In the genomic region with DNA sequence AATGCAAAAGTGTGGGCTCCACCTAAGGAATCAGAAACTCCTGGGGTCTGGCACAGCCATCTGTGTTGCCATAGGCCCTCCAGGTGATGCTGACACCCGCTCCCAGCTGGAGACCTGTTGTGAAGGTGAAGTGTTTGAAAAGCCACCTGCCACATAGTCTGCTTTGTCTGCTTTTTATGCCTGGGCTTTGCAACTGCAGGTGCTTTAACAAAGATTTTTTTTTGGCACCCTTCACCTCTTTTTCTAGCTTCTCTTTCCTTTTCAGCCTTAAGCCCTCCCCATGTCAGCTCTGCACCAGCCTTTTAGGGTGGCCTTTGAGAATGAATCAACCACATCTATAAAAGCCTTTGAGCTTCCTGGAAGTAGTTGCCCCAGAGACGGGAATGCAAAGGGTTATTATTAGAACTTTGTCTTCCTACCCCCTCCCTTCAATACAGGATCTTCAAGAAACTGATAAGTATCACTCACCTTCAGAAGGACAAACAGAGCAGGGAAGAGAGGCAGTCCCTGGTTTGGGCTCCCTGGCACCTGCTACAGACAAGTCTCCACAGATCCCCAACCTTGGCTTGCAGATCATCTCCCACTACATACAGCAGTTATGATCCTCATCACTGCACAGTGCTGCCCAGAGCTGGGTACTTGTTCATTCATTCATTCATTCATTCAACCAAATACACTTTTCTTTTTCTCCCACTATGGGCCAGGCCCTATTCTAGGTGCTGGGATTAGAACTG, we compare ENCODE assay signal across 18 cellular contexts. TPM values are rescaled to one million over a fixed set of nuclear protein-coding genes. Genes with fewer than 3 reads are reported as not detected.
DNase-seq lines count a peak whose midpoint lies in the region; ATAC-seq lines count a peak whose summit lies in the region.
"Had no signal": no experiment of that assay in that cellular context is flagged by ENCODE, and none has a peak within 500 bp of the region (broad histone marks: within the 10 kb centered on the region; RNA-seq: fewer than 3 reads in every experiment).

No MANE protein-coding gene starts in this region.

- no peak for DNase-seq in activated naive CD8-positive, alpha-beta T cell treated with anti-CD3 and anti-CD28 coated beads, Interleukin-2, amount 10 ng/mL, durations not matched to agents 7 days and 5 days
- DNase-seq in activated naive CD8-positive, alpha-beta T cell treated with anti-CD3 and anti-CD28 coated beads, Interleukin-2, amount 50 U/mL, for 24 hours, result no peak
- DNase-seq in NCI-H2107 (lab: John Stamatoyannopoulos, UW), result peak; percentile 55
- DNase-seq in ureter (ENCODE audit: low spot score), result peak; percentile 60
- DNase-seq in NCI-H226, result no peak
- DNase-seq in A172 (ENCODE audit: low spot score), result no peak
- DNase-seq in stimulated activated naive CD8-positive, alpha-beta T cell treated with anti-CD3 and anti-CD28 coated beads, Interleukin-15, amount 100 ng/mL, for 72 hours, result no peak
- DNase-seq: activated CD4-positive, alpha-beta memory T cell treated with anti-CD3 and anti-CD28 coated beads for 36 hours; GF-D8; left ventricle myocardium superior; NCI-H446 treated with DMSO at 0.1 percent for 48 hours; stimulated activated CD4-positive, alpha-beta T cell treated with anti-CD3 and anti-CD28 coated beads, Interleukin-4, amount 100 ng/mL, for 24 hours; stimulated activated CD8-positive, alpha-beta memory T cell treated with anti-CD3 and anti-CD28 coated beads, Interleukin-4, amount 100 ng/mL, for 48 hours had no signal

- peaks cover 9% of the 10 kb centered on the region for H3K27me3 Mint-ChIP-seq in activated naive CD8-positive, alpha-beta T cell treated with anti-CD3 and anti-CD28 coated beads, Interleukin-2, amount 10 ng/mL, durations not matched to agents 7 days and 5 days
- H3K27me3 Mint-ChIP-seq in activated naive CD8-positive, alpha-beta T cell treated with anti-CD3 and anti-CD28 coated beads, Interleukin-2, amount 50 U/mL, for 24 hours, result peaks cover 7% of the 10 kb centered on the region
- H3K27me3 Mint-ChIP-seq in T-helper 1 cell treated with Interleukin-12 subunit alpha and Interleukin-12 subunit beta and Interleukin-4 antibody, amounts not matched to agents 30 μg/mL and 1 μg/mL, for 36 hours (ENCODE audit: low read depth), result peaks cover 16% of the 10 kb centered on the region
- peaks cover 12% of the 10 kb centered on the region for H3K27me3 Mint-ChIP-seq in stimulated activated naive CD8-positive, alpha-beta T cell treated with anti-CD3 and anti-CD28 coated beads, Interleukin-15, amount 100 ng/mL, for 72 hours

- peak overlapping the region; percentile 79 for H3K27ac Mint-ChIP-seq in activated naive CD8-positive, alpha-beta T cell treated with anti-CD3 and anti-CD28 coated beads, Interleukin-2, amount 10 ng/mL, durations not matched to agents 7 days and 5 days
- H3K27ac Mint-ChIP-seq in activated naive CD8-positive, alpha-beta T cell treated with anti-CD3 and anti-CD28 coated beads, Interleukin-2, amount 50 U/mL, for 24 hours, result no peak overlapping the region
- H3K27ac Mint-ChIP-seq in T-helper 1 cell treated with Interleukin-12 subunit alpha and Interleukin-12 subunit beta and Interleukin-4 antibody, amounts not matched to agents 30 μg/mL and 1 μg/mL, for 36 hours, result peak overlapping the region; percentile 56
- H3K27ac Mint-ChIP-seq in stimulated activated naive CD8-positive, alpha-beta T cell treated with anti-CD3 and anti-CD28 coated beads, Interleukin-15, amount 100 ng/mL, for 72 hours, result peak overlapping the region in 1 of 2 donors; percentile 31
- H3K27ac Mint-ChIP-seq: activated CD4-positive, alpha-beta memory T cell treated with anti-CD3 and anti-CD28 coated beads for 36 hours had no signal

- peak overlapping the region; percentile 74 for H3K4me3 Mint-ChIP-seq in activated naive CD8-positive, alpha-beta T cell treated with anti-CD3 and anti-CD28 coated beads, Interleukin-2, amount 10 ng/mL, durations not matched to agents 7 days and 5 days
- H3K4me3 Mint-ChIP-seq in activated naive CD8-positive, alpha-beta T cell treated with anti-CD3 and anti-CD28 coated beads, Interleukin-2, amount 50 U/mL, for 24 hours, result no peak overlapping the region
- no peak overlapping the region for H3K4me3 Mint-ChIP-seq in T-helper 1 cell treated with Interleukin-12 subunit alpha and Interleukin-12 subunit beta and Interleukin-4 antibody, amounts not matched to agents 30 μg/mL and 1 μg/mL, for 36 hours
- no peak overlapping the region for H3K4me3 Mint-ChIP-seq in stimulated activated naive CD8-positive, alpha-beta T cell treated with anti-CD3 and anti-CD28 coated beads, Interleukin-15, amount 100 ng/mL, for 72 hours
- H3K4me3 Mint-ChIP-seq: activated CD4-positive, alpha-beta memory T cell treated with anti-CD3 and anti-CD28 coated beads for 36 hours had no signal

- H3K4me1 Mint-ChIP-seq in activated naive CD8-positive, alpha-beta T cell treated with anti-CD3 and anti-CD28 coated beads, Interleukin-2, amount 10 ng/mL, durations not matched to agents 7 days and 5 days, result peaks cover 29% of the 10 kb centered on the region
- H3K4me1 Mint-ChIP-seq in activated naive CD8-positive, alpha-beta T cell treated with anti-CD3 and anti-CD28 coated beads, Interleukin-2, amount 50 U/mL, for 24 hours, result peaks cover 14% of the 10 kb centered on the region
- peaks cover 16% of the 10 kb centered on the region for H3K4me1 Mint-ChIP-seq in T-helper 1 cell treated with Interleukin-12 subunit alpha and Interleukin-12 subunit beta and Interleukin-4 antibody, amounts not matched to agents 30 μg/mL and 1 μg/mL, for 36 hours (ENCODE audit: low read depth)
- H3K4me1 Mint-ChIP-seq in stimulated activated naive CD8-positive, alpha-beta T cell treated with anti-CD3 and anti-CD28 coated beads, Interleukin-15, amount 100 ng/mL, for 72 hours, result peaks cover 19% of the 10 kb centered on the region

- no peaks in the 10 kb centered on the region for H3K36me3 Mint-ChIP-seq in activated naive CD8-positive, alpha-beta T cell treated with anti-CD3 and anti-CD28 coated beads, Interleukin-2, amount 10 ng/mL, durations not matched to agents 7 days and 5 days
- H3K36me3 Mint-ChIP-seq in activated naive CD8-positive, alpha-beta T cell treated with anti-CD3 and anti-CD28 coated beads, Interleukin-2, amount 50 U/mL, for 24 hours (ENCODE audit: low read depth), result no peaks in the 10 kb centered on the region
- no peaks in the 10 kb centered on the region for H3K36me3 Mint-ChIP-seq in T-helper 1 cell treated with Interleukin-12 subunit alpha and Interleukin-12 subunit beta and Interleukin-4 antibody, amounts not matched to agents 30 μg/mL and 1 μg/mL, for 36 hours (ENCODE audit: low read depth)
- H3K36me3 Mint-ChIP-seq: activated CD4-positive, alpha-beta memory T cell treated with anti-CD3 and anti-CD28 coated beads for 36 hours had no signal

- peak; percentile 89 for ATAC-seq in activated naive CD8-positive, alpha-beta T cell treated with anti-CD3 and anti-CD28 coated beads, Interleukin-2, amount 10 ng/mL, durations not matched to agents 7 days and 5 days (ENCODE audit: low read depth)
- no peak for ATAC-seq in activated naive CD8-positive, alpha-beta T cell treated with anti-CD3 and anti-CD28 coated beads, Interleukin-2, amount 50 U/mL, for 24 hours
- ATAC-seq in stimulated activated naive CD8-positive, alpha-beta T cell treated with anti-CD3 and anti-CD28 coated beads, Interleukin-15, amount 100 ng/mL, for 72 hours, result no peak
- ATAC-seq: left ventricle myocardium superior, Panc1 had no signal

- H3K9me3 Mint-ChIP-seq in activated naive CD8-positive, alpha-beta T cell treated with anti-CD3 and anti-CD28 coated beads, Interleukin-2, amount 10 ng/mL, durations not matched to agents 7 days and 5 days, result no peaks in the 10 kb centered on the region
- H3K9me3 Mint-ChIP-seq in activated naive CD8-positive, alpha-beta T cell treated with anti-CD3 and anti-CD28 coated beads, Interleukin-2, amount 50 U/mL, for 24 hours, result no peaks in the 10 kb centered on the region
- H3K9me3 Mint-ChIP-seq in T-helper 1 cell treated with Interleukin-12 subunit alpha and Interleukin-12 subunit beta and Interleukin-4 antibody, amounts not matched to agents 30 μg/mL and 1 μg/mL, for 36 hours, result no peaks in the 10 kb centered on the region
- H3K9me3 Mint-ChIP-seq in stimulated activated naive CD8-positive, alpha-beta T cell treated with anti-CD3 and anti-CD28 coated beads, Interleukin-15, amount 100 ng/mL, for 72 hours, result no peaks in the 10 kb centered on the region
- H3K9me3 Mint-ChIP-seq: activated CD4-positive, alpha-beta memory T cell treated with anti-CD3 and anti-CD28 coated beads for 36 hours had no signal

- POLR2A ChIA-PET in activated naive CD8-positive, alpha-beta T cell treated with anti-CD3 and anti-CD28 coated beads, Interleukin-2, amount 10 ng/mL, durations not matched to agents 7 days and 5 days (lab: Charles Lee), result interaction anchor here (0.6 to 1.4 kb wide), 5 partner anchors 11 to 66 kb away, joined by 3 to 7 read pairs (median 4); partner anchors contain the start of genes IFT27 and NCF4

RNA-seq across cellular contexts. Expression of gene PVALB, which starts 8.1 kb away (rescaled TPM):
- not detected for total RNA-seq in activated naive CD8-positive, alpha-beta T cell treated with anti-CD3 and anti-CD28 coated beads, Interleukin-2, amount 10 ng/mL, durations not matched to agents 7 days and 5 days
- 125 TPM for total RNA-seq in ureter
- 1.2 TPM in 1 of 2 replicates, not detected in the other for total RNA-seq in A172 (2014; rRNA removed; shearing (Covaris generic))
- total RNA-seq: activated CD4-positive, alpha-beta memory T cell treated with anti-CD3 and anti-CD28 coated beads for 36 hours; bronchial epithelial cell; dermis microvascular lymphatic vessel endothelial cell; left ventricle myocardium superior; suprapubic skin had no signal

RNA-seq across cellular contexts. Expression of gene IFT27, which starts 32.9 kb away (rescaled TPM):
- total RNA-seq in activated naive CD8-positive, alpha-beta T cell treated with anti-CD3 and anti-CD28 coated beads, Interleukin-2, amount 10 ng/mL, durations not matched to agents 7 days and 5 days, result 10 to 100 TPM; 23.5 to 27.8 TPM
- 41.2 TPM for total RNA-seq in ureter
- 12.5 and 14.2 TPM in 2 replicates for total RNA-seq in A172 (2014; rRNA removed; shearing (Covaris generic))

RNA-seq across cellular contexts. Expression of gene NCF4, which starts 52.0 kb away (rescaled TPM):
- 10 to 100 TPM; 31.0 to 35.3 TPM for total RNA-seq in activated naive CD8-positive, alpha-beta T cell treated with anti-CD3 and anti-CD28 coated beads, Interleukin-2, amount 10 ng/mL, durations not matched to agents 7 days and 5 days
- 27.2 TPM for total RNA-seq in ureter
- total RNA-seq in A172 (2014; rRNA removed; shearing (Covaris generic)), result not detected in 2 replicates
- total RNA-seq: bronchial epithelial cell, dermis microvascular lymphatic vessel endothelial cell had no signal

Comparison
In these comparisons a context has a peak if more than half of its experiments do, and no peak if none do; other contexts are left out.
1. DNase-seq: peak in NCI-H2107 (single experiment) and ureter (single experiment); none in activated naive CD8-positive, alpha-beta T cell treated with anti-CD3 and anti-CD28 coated beads, Interleukin-2, amount 10 ng/mL, durations not matched to agents 7 days and 5 days (single experiment), activated naive CD8-positive, alpha-beta T cell treated with anti-CD3 and anti-CD28 coated beads, Interleukin-2, amount 50 U/mL, for 24 hours (single experiment), NCI-H226 (single experiment), A172 (single experiment) and stimulated activated naive CD8-positive, alpha-beta T cell treated with anti-CD3 and anti-CD28 coated beads, Interleukin-15, amount 100 ng/mL, for 72 hours (0 of 2).
2. RNA of gene PVALB, which starts 8.1 kb away (total RNA-seq): 125 TPM in ureter (single experiment); not detected in activated naive CD8-positive, alpha-beta T cell treated with anti-CD3 and anti-CD28 coated beads, Interleukin-2, amount 10 ng/mL, durations not matched to agents 7 days and 5 days and 1.2 TPM in A172; every median in the first group is over 10 times any median in the second.
3. RNA of gene NCF4, which starts 52.0 kb away (total RNA-seq): 31.0 to 35.3 TPM in activated naive CD8-positive, alpha-beta T cell treated with anti-CD3 and anti-CD28 coated beads, Interleukin-2, amount 10 ng/mL, durations not matched to agents 7 days and 5 days and 27.2 TPM in ureter (single experiment); not detected in A172; every median in the first group is over 10 times any median in the second.